Comparison of ENCODE assay signal across 20 cellular contexts in the genomic region with DNA sequence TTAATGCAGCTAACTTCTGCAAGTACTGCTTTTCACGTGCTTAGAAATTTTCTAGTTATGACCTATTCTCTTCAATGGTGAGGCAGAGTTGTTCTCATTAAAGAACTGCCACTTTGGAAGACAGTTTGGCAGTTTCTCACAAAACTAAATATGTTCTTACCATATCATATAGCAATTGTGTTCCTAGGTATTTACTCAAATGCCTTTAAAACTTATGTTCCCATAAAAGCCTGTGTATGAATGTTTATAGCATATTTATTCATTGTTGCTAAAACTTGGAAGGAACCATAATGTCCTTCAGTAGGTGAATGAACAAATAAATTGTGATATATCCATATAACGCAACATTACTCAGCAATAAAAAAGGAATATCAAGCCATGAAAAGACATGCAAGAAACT.
A peak's percentile ranks its signal among the peaks of the same experiment; 100 is the strongest.
DNase-seq lines count a peak whose midpoint lies in the region; ATAC-seq and TF ChIP-seq lines count a peak whose summit lies in the region.
"Had no signal": no experiment of that assay in that cellular context is flagged by ENCODE, and none has a peak within 500 bp of the region (broad histone marks: within the 10 kb centered on the region; RNA-seq: fewer than 3 reads in every experiment).

No MANE protein-coding gene starts in this region.

- H3K4me3 Mint-ChIP-seq in activated CD8-positive, alpha-beta T cell treated with anti-CD3 and anti-CD28 coated beads, Interleukin-2, amount 10 ng/mL, durations not matched to agents 7 days and 5 days, result no peak overlapping the region
- H3K4me3 Mint-ChIP-seq: CD14-positive monocyte; CD4-positive, alpha-beta memory T cell; CD4-positive, CD25-positive, alpha-beta regulatory T cell; CD8-positive, alpha-beta memory T cell had no signal

- no peaks in the 10 kb centered on the region for H3K27me3 Mint-ChIP-seq in activated CD8-positive, alpha-beta T cell treated with anti-CD3 and anti-CD28 coated beads, Interleukin-2, amount 10 ng/mL, durations not matched to agents 7 days and 5 days (ENCODE audit: low read depth)
- H3K27me3 Mint-ChIP-seq: CD4-positive, alpha-beta memory T cell; CD4-positive, CD25-positive, alpha-beta regulatory T cell; CD8-positive, alpha-beta memory T cell had no signal

- no peak for ATAC-seq in activated CD8-positive, alpha-beta T cell treated with anti-CD3 and anti-CD28 coated beads, Interleukin-2, amount 10 ng/mL, durations not matched to agents 7 days and 5 days
- ATAC-seq: GM12878 had no signal

- H3K4me3 ChIP-seq in LNCaP clone FGC (ENCODE audit: low read depth, low read length), result no peak overlapping the region
- H3K4me3 ChIP-seq: BLaER1, GM12878 had no signal

- no peak for TF ChIP-seq CTCF in 22Rv1 (IDR thresholded peaks at IDR 0.05)
- TF ChIP-seq CTCF in LNCaP clone FGC (IDR thresholded peaks at IDR 0.05; ENCODE audit: control insufficient read depth, extremely low read depth, insufficient read depth), result no peak
- TF ChIP-seq CTCF in VCaP (conservative IDR thresholded peaks at IDR 0.05), result no peak

- CTCF ChIA-PET in activated CD8-positive, alpha-beta T cell treated with anti-CD3 and anti-CD28 coated beads, Interleukin-2, amount 10 ng/mL, durations not matched to agents 7 days and 5 days (lab: Charles Lee), result no interaction called here

- H3K4me1 Mint-ChIP-seq in activated CD8-positive, alpha-beta T cell treated with anti-CD3 and anti-CD28 coated beads, Interleukin-2, amount 10 ng/mL, durations not matched to agents 7 days and 5 days (ENCODE audit: low read depth), result no peaks in the 10 kb centered on the region
- H3K4me1 Mint-ChIP-seq: CD14-positive monocyte; CD4-positive, CD25-positive, alpha-beta regulatory T cell; CD8-positive, alpha-beta memory T cell had no signal

- POLR2A ChIA-PET in activated CD8-positive, alpha-beta T cell treated with anti-CD3 and anti-CD28 coated beads, Interleukin-2, amount 10 ng/mL, durations not matched to agents 7 days and 5 days (lab: Charles Lee), result no interaction called here

- DNase-seq in LNCaP clone FGC (ENCODE audit: low read depth) (peak; percentile 97), DMS53 treated with DMSO at 0.1 percent for 48 hours (lab: John Stamatoyannopoulos, UW; ENCODE audit: unreplicated experiment) (no peak)
- no peak for DNase-seq in activated CD8-positive, alpha-beta T cell treated with anti-CD3 and anti-CD28 coated beads, Interleukin-2, amount 10 ng/mL, durations not matched to agents 7 days and 5 days
- DNase-seq: 8988T; ACHN; BE2C; C1 segment of cervical spinal cord; CD4-positive, alpha-beta memory T cell; CD4-positive, CD25-positive, alpha-beta regulatory T cell; CD8-positive, alpha-beta memory T cell; COR-L47; DMS79; DND-41; EL; GDM1 had no signal

- H3K27ac Mint-ChIP-seq in activated CD8-positive, alpha-beta T cell treated with anti-CD3 and anti-CD28 coated beads, Interleukin-2, amount 10 ng/mL, durations not matched to agents 7 days and 5 days, result no peak overlapping the region
- H3K27ac Mint-ChIP-seq: CD14-positive monocyte; CD4-positive, alpha-beta memory T cell; CD4-positive, CD25-positive, alpha-beta regulatory T cell; CD8-positive, alpha-beta memory T cell had no signal

- H3K9me3 Mint-ChIP-seq in activated CD8-positive, alpha-beta T cell treated with anti-CD3 and anti-CD28 coated beads, Interleukin-2, amount 10 ng/mL, durations not matched to agents 7 days and 5 days (ENCODE audit: insufficient read depth), result no peaks in the 10 kb centered on the region

- H3K36me3 Mint-ChIP-seq in activated CD8-positive, alpha-beta T cell treated with anti-CD3 and anti-CD28 coated beads, Interleukin-2, amount 10 ng/mL, durations not matched to agents 7 days and 5 days (ENCODE audit: low read depth), result no peaks in the 10 kb centered on the region
- H3K36me3 Mint-ChIP-seq: CD14-positive monocyte; CD4-positive, alpha-beta memory T cell; CD4-positive, CD25-positive, alpha-beta regulatory T cell; CD8-positive, alpha-beta memory T cell had no signal

- peak overlapping the region; percentile 87 for H3K27ac ChIP-seq in 22Rv1
- peak overlapping the region; percentile 70 for H3K27ac ChIP-seq in VCaP
- H3K27ac ChIP-seq: BLaER1 had no signal
